ENCODE assay signal across 1 cellular context in the genomic region with DNA sequence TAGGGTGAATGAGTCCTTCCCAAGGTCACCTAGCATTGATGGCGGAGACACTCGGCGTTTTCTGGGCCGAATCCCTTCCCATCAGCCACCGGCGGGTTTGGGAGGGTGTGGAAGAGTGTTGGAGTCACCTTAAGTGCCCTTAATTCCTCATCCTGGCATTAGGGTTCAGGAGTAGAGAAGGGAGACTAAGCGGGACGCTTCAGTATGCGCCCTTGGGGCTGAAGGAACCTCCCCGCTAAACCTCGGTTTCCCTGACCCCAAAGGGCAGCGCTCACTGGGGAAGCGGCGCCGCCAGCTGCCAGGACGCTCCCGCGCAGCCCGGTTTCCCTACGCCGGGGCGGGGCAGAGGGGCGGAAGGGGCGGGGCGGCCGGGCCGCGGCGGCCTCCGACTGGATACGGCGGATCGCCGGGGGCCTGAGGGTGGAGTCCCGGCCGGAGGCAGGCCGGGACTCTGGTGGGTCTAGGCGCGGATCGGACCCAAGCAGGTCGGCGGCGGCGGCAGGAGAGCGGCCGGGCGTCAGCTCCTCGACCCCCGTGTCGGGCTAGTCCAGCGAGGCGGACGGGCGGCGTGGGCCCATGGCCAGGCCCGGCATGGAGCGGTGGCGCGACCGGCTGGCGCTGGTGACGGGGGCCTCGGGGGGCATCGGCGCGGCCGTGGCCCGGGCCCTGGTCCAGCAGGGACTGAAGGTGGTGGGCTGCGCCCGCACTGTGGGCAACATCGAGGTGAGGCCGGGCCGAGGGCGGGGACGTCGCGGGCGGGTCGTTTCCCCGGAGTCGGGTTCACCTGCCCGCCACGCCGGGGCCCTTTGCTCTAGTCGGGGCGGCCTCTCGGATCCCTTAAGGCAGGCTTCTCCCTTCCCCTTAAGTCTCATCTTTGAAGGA.
TF ChIP-seq lines count a peak whose summit lies in the region.

A gene with protein sequence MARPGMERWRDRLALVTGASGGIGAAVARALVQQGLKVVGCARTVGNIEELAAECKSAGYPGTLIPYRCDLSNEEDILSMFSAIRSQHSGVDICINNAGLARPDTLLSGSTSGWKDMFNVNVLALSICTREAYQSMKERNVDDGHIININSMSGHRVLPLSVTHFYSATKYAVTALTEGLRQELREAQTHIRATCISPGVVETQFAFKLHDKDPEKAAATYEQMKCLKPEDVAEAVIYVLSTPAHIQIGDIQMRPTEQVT (plus strand): TSS at position 446 of the 882 bp plus-strand sequence. CDS start 131 bp downstream, at position 577.

TF ChIP-seq in HepG2, 621 proteins besides CTCF, POLR2A, EP300 and RAD21 (continued from another document):
- TF ChIP-seq ZNF350 (CRISPR knock-in tag; IDR thresholded peaks at IDR 0.05; ENCODE audit: borderline replicate concordance, low read depth) (no peak), ZNF790 (CRISPR knock-in tag; IDR thresholded peaks at IDR 0.05; ENCODE audit: borderline replicate concordance) (no peak; the same call in 1 of the 2 replicates), RBFOX2 (IDR thresholded peaks at IDR 0.05; ENCODE audit: low read depth, low read length) (peak; percentile 61), U2AF1 (optimal IDR thresholded peaks at IDR 0.05; ENCODE audit: low read depth, low read length) (no peak), GATAD2A (CRISPR knock-in tag; IDR thresholded peaks at IDR 0.05) (no peak), RARG (CRISPR knock-in tag; IDR thresholded peaks at IDR 0.05; ENCODE audit: low read depth) (no peak), ZNF672 (CRISPR knock-in tag; IDR thresholded peaks at IDR 0.05) (no peak), GZF1 (CRISPR knock-in tag; IDR thresholded peaks at IDR 0.05) (no peak), GTF3A (CRISPR knock-in tag; conservative IDR thresholded peaks at IDR 0.05) (peak; percentile 66; the same call in 1 of the 2 replicates), ZNF83 (CRISPR knock-in tag; IDR thresholded peaks at IDR 0.05; ENCODE audit: borderline replicate concordance) (no peak), SP4 (CRISPR knock-in tag; IDR thresholded peaks at IDR 0.05) (peak; percentile 62), AGO1 (IDR thresholded peaks at IDR 0.05; ENCODE audit: low read depth, low read length, poor library complexity, severe bottlenecking) (no peak), SIN3B (IDR thresholded peaks at IDR 0.05; ENCODE audit: low read length) (no peak)
- TF ChIP-seq, protein P1, sequence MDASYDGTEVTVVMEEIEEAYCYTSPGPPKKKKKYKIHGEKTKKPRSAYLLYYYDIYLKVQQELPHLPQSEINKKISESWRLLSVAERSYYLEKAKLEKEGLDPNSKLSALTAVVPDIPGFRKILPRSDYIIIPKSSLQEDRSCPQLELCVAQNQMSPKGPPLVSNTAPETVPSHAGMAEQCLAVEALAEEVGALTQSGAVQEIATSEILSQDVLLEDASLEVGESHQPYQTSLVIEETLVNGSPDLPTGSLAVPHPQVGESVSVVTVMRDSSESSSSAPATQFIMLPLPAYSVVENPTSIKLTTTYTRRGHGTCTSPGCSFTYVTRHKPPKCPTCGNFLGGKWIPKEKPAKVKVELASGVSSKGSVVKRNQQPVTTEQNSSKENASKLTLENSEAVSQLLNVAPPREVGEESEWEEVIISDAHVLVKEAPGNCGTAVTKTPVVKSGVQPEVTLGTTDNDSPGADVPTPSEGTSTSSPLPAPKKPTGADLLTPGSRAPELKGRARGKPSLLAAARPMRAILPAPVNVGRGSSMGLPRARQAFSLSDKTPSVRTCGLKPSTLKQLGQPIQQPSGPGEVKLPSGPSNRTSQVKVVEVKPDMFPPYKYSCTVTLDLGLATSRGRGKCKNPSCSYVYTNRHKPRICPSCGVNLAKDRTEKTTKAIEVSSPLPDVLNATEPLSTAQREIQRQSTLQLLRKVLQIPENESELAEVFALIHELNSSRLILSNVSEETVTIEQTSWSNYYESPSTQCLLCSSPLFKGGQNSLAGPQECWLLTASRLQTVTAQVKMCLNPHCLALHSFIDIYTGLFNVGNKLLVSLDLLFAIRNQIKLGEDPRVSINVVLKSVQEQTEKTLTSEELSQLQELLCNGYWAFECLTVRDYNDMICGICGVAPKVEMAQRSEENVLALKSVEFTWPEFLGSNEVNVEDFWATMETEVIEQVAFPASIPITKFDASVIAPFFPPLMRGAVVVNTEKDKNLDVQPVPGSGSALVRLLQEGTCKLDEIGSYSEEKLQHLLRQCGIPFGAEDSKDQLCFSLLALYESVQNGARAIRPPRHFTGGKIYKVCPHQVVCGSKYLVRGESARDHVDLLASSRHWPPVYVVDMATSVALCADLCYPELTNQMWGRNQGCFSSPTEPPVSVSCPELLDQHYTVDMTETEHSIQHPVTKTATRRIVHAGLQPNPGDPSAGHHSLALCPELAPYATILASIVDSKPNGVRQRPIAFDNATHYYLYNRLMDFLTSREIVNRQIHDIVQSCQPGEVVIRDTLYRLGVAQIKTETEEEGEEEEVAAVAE (CRISPR knock-in tag; IDR thresholded peaks at IDR 0.05; ENCODE audit: borderline replicate concordance): no peak
- TF ChIP-seq, protein P2, sequence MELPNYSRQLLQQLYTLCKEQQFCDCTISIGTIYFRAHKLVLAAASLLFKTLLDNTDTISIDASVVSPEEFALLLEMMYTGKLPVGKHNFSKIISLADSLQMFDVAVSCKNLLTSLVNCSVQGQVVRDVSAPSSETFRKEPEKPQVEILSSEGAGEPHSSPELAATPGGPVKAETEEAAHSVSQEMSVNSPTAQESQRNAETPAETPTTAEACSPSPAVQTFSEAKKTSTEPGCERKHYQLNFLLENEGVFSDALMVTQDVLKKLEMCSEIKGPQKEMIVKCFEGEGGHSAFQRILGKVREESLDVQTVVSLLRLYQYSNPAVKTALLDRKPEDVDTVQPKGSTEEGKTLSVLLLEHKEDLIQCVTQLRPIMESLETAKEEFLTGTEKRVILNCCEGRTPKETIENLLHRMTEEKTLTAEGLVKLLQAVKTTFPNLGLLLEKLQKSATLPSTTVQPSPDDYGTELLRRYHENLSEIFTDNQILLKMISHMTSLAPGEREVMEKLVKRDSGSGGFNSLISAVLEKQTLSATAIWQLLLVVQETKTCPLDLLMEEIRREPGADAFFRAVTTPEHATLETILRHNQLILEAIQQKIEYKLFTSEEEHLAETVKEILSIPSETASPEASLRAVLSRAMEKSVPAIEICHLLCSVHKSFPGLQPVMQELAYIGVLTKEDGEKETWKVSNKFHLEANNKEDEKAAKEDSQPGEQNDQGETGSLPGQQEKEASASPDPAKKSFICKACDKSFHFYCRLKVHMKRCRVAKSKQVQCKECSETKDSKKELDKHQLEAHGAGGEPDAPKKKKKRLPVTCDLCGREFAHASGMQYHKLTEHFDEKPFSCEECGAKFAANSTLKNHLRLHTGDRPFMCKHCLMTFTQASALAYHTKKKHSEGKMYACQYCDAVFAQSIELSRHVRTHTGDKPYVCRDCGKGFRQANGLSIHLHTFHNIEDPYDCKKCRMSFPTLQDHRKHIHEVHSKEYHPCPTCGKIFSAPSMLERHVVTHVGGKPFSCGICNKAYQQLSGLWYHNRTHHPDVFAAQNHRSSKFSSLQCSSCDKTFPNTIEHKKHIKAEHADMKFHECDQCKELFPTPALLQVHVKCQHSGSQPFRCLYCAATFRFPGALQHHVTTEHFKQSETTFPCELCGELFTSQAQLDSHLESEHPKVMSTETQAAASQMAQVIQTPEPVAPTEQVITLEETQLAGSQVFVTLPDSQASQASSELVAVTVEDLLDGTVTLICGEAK (IDR thresholded peaks at IDR 0.05): no peak
- TF ChIP-seq, protein P2 (CRISPR knock-in tag; IDR thresholded peaks at IDR 0.05): no peak
- TF ChIP-seq, protein P3, sequence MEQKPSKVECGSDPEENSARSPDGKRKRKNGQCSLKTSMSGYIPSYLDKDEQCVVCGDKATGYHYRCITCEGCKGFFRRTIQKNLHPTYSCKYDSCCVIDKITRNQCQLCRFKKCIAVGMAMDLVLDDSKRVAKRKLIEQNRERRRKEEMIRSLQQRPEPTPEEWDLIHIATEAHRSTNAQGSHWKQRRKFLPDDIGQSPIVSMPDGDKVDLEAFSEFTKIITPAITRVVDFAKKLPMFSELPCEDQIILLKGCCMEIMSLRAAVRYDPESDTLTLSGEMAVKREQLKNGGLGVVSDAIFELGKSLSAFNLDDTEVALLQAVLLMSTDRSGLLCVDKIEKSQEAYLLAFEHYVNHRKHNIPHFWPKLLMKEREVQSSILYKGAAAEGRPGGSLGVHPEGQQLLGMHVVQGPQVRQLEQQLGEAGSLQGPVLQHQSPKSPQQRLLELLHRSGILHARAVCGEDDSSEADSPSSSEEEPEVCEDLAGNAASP (CRISPR knock-in tag; IDR thresholded peaks at IDR 0.05; ENCODE audit: borderline replicate concordance): no peak
- TF ChIP-seq, protein P4, sequence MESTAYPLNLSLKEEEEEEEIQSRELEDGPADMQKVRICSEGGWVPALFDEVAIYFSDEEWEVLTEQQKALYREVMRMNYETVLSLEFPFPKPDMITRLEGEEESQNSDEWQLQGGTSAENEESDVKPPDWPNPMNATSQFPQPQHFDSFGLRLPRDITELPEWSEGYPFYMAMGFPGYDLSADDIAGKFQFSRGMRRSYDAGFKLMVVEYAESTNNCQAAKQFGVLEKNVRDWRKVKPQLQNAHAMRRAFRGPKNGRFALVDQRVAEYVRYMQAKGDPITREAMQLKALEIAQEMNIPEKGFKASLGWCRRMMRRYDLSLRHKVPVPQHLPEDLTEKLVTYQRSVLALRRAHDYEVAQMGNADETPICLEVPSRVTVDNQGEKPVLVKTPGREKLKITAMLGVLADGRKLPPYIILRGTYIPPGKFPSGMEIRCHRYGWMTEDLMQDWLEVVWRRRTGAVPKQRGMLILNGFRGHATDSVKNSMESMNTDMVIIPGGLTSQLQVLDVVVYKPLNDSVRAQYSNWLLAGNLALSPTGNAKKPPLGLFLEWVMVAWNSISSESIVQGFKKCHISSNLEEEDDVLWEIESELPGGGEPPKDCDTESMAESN (CRISPR knock-in tag; conservative IDR thresholded peaks at IDR 0.05): no peak
- TF ChIP-seq, protein P5, sequence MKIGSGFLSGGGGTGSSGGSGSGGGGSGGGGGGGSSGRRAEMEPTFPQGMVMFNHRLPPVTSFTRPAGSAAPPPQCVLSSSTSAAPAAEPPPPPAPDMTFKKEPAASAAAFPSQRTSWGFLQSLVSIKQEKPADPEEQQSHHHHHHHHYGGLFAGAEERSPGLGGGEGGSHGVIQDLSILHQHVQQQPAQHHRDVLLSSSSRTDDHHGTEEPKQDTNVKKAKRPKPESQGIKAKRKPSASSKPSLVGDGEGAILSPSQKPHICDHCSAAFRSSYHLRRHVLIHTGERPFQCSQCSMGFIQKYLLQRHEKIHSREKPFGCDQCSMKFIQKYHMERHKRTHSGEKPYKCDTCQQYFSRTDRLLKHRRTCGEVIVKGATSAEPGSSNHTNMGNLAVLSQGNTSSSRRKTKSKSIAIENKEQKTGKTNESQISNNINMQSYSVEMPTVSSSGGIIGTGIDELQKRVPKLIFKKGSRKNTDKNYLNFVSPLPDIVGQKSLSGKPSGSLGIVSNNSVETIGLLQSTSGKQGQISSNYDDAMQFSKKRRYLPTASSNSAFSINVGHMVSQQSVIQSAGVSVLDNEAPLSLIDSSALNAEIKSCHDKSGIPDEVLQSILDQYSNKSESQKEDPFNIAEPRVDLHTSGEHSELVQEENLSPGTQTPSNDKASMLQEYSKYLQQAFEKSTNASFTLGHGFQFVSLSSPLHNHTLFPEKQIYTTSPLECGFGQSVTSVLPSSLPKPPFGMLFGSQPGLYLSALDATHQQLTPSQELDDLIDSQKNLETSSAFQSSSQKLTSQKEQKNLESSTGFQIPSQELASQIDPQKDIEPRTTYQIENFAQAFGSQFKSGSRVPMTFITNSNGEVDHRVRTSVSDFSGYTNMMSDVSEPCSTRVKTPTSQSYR (CRISPR knock-in tag; IDR thresholded peaks at IDR 0.05; ENCODE audit: borderline replicate concordance): no peak
